In genomic region chrX:4622768-4623167, GRCh38 we compare ENCODE assay signal across 20 cellular contexts.
DNase-seq lines count a peak whose midpoint lies in the region; ATAC-seq and TF ChIP-seq lines count a peak whose summit lies in the region.
"Had no signal": no experiment of that assay in that cellular context is flagged by ENCODE, and none has a peak within 500 bp of the region (broad histone marks: within the 10 kb centered on the region; RNA-seq: fewer than 3 reads in every experiment).

No MANE protein-coding gene starts in this region.

- H3K27ac ChIP-seq in body of pancreas (no peak overlapping the region), thyroid gland (no peak overlapping the region)
- H3K27ac ChIP-seq: HL-60, KMS-11, SK-N-MC had no signal

- peak; percentile 2 for DNase-seq in NCI-H510A treated with DMSO at 0.1 percent for 48 hours (lab: John Stamatoyannopoulos, UW)
- DNase-seq in NCI-H510A (lab: John Stamatoyannopoulos, UW) = no peak
- DNase-seq in NCI-H345 treated with DMSO at 0.1 percent for 48 hours (lab: John Stamatoyannopoulos, UW; ENCODE audit: unreplicated experiment) = peak; percentile 0
- DNase-seq in body of pancreas = no peak
- DNase-seq in progenitor cell of endocrine pancreas (ENCODE audit: low spot score, unreplicated experiment) = no peak
- no peak for DNase-seq in D341Med (ENCODE audit: low spot score)
- no peak for DNase-seq in thyroid gland
- DNase-seq: BE2C; CD4-positive, CD25-positive, alpha-beta regulatory T cell; COR-L47; NCI-H1436 treated with DMSO at 0.1 percent for 48 hours; NCI-H2081 treated with DMSO at 0.1 percent for 48 hours; NCI-H526; OCI-M1; SHP77 had no signal

- TF ChIP-seq POLR2A in body of pancreas (IDR thresholded peaks at IDR 0.05) (no peak), thyroid gland (IDR thresholded peaks at IDR 0.05) (no peak)

- H3K27me3 ChIP-seq in body of pancreas (no peaks in the 10 kb centered on the region), thyroid gland (no peaks in the 10 kb centered on the region)
- H3K27me3 ChIP-seq: BE2C had no signal

- H3K27ac Mint-ChIP-seq in progenitor cell of endocrine pancreas = peak overlapping the region; percentile 51
- no peak overlapping the region for H3K27ac Mint-ChIP-seq in activated T-helper 17 cell treated with anti-CD3 and anti-CD28 coated beads, Interleukin-2, amount 50 U/mL, for 72 hours
- H3K27ac Mint-ChIP-seq: CD4-positive, CD25-positive, alpha-beta regulatory T cell had no signal

- WGBS in body of pancreas, 2 donors = 5 to 16% methylated on average over 3 of the region's 3 CpGs
- WGBS in thyroid gland, 2 donors = 22 to 23% methylated on average over 3 of the region's 3 CpGs

- TF ChIP-seq CTCF in body of pancreas (IDR thresholded peaks at IDR 0.05) = no peak
- TF ChIP-seq CTCF in progenitor cell of endocrine pancreas (IDR thresholded peaks at IDR 0.05; ENCODE audit: unreplicated experiment) = no peak
- no peak for TF ChIP-seq CTCF in thyroid gland (IDR thresholded peaks at IDR 0.05)

- intact Hi-C loops in body of pancreas (cut with DNase I) = no loop called here
- intact Hi-C loops in thyroid gland (cut with DNase I) = no loop called here

- H3K4me1 ChIP-seq in body of pancreas (no peaks in the 10 kb centered on the region), thyroid gland (no peaks in the 10 kb centered on the region)
- H3K4me1 ChIP-seq: BE2C, HAP-1 had no signal

- H3K9me3 ChIP-seq in body of pancreas (no peaks in the 10 kb centered on the region), thyroid gland (no peaks in the 10 kb centered on the region)
- H3K9me3 ChIP-seq: BE2C, HAP-1 had no signal

- no peaks in the 10 kb centered on the region for H3K27me3 Mint-ChIP-seq in progenitor cell of endocrine pancreas
- no peaks in the 10 kb centered on the region for H3K27me3 Mint-ChIP-seq in activated T-helper 17 cell treated with anti-CD3 and anti-CD28 coated beads, Interleukin-2, amount 50 U/mL, for 72 hours
- H3K27me3 Mint-ChIP-seq: CD4-positive, CD25-positive, alpha-beta regulatory T cell had no signal

- peak; percentile 50 for ATAC-seq in body of pancreas
- ATAC-seq in activated T-helper 17 cell treated with anti-CD3 and anti-CD28 coated beads, Interleukin-2, amount 50 U/mL, for 72 hours (replicated peaks) = no peak

- peaks cover 7% of the 10 kb centered on the region for H3K9me3 Mint-ChIP-seq in progenitor cell of endocrine pancreas (ENCODE audit: low read depth)
- H3K9me3 Mint-ChIP-seq in activated T-helper 17 cell treated with anti-CD3 and anti-CD28 coated beads, Interleukin-2, amount 50 U/mL, for 72 hours = no peaks in the 10 kb centered on the region

- no peaks in the 10 kb centered on the region for H3K36me3 ChIP-seq in body of pancreas (replicated peaks in 1 of 2; ENCODE audit: insufficient read depth in 1 of 2, low read depth in 2 of 2)
- H3K36me3 ChIP-seq in thyroid gland = no peaks in the 10 kb centered on the region
- H3K36me3 ChIP-seq: BE2C, HAP-1 had no signal

- H3K4me3 ChIP-seq in body of pancreas (no peak overlapping the region), thyroid gland (replicated peaks in 1 of 3) (no peak overlapping the region)
- H3K4me3 ChIP-seq: HAP-1, SK-N-MC had no signal

- peaks cover 20% of the 10 kb centered on the region for H3K4me1 Mint-ChIP-seq in progenitor cell of endocrine pancreas (ENCODE audit: low read depth)
- no peaks in the 10 kb centered on the region for H3K4me1 Mint-ChIP-seq in activated T-helper 17 cell treated with anti-CD3 and anti-CD28 coated beads, Interleukin-2, amount 50 U/mL, for 72 hours
- H3K4me1 Mint-ChIP-seq: CD4-positive, CD25-positive, alpha-beta regulatory T cell had no signal

- no peak overlapping the region for H3K4me3 Mint-ChIP-seq in progenitor cell of endocrine pancreas (ENCODE audit: low read depth)
- H3K4me3 Mint-ChIP-seq in activated T-helper 17 cell treated with anti-CD3 and anti-CD28 coated beads, Interleukin-2, amount 50 U/mL, for 72 hours = no peak overlapping the region
- H3K4me3 Mint-ChIP-seq: CD4-positive, CD25-positive, alpha-beta regulatory T cell had no signal

- H3K36me3 Mint-ChIP-seq in progenitor cell of endocrine pancreas (ENCODE audit: insufficient read depth) = no peaks in the 10 kb centered on the region
- no peaks in the 10 kb centered on the region for H3K36me3 Mint-ChIP-seq in activated T-helper 17 cell treated with anti-CD3 and anti-CD28 coated beads, Interleukin-2, amount 50 U/mL, for 72 hours (ENCODE audit: low read depth)
- H3K36me3 Mint-ChIP-seq: CD4-positive, CD25-positive, alpha-beta regulatory T cell had no signal

Comparison
In these comparisons a context has a peak if more than half of its experiments do, and no peak if none do; other contexts are left out.
1. DNase-seq: peak in NCI-H510A treated with DMSO at 0.1 percent for 48 hours (single experiment) and NCI-H345 treated with DMSO at 0.1 percent for 48 hours (single experiment); none in NCI-H510A (single experiment), body of pancreas (0 of 4), progenitor cell of endocrine pancreas (single experiment), D341Med (single experiment) and thyroid gland (0 of 2).